9 cellular contexts compared by ENCODE assay signal in genomic region chr3:97057365-97057764, GRCh38.
"Had no signal": no experiment of that assay in that cellular context is flagged by ENCODE, and none has a peak within 500 bp of the region (broad histone marks: within the 10 kb centered on the region; RNA-seq: fewer than 3 reads in every experiment).

No MANE protein-coding gene starts in this region.

- H3K4me1 Mint-ChIP-seq: H9 had no signal

- DNase-seq: GOT3, H9, HCEC 1CT, IMR-90, Karpas-422, KBM-7 had no signal

- H3K27ac Mint-ChIP-seq: H9 had no signal

- H3K27ac ChIP-seq: HL-60, KMS-11 had no signal

- H3K4me3 Mint-ChIP-seq: H9 had no signal

- FAIRE-seq: H54 had no signal

- H3K4me2 ChIP-seq: KMS-11 had no signal

- H3K9ac ChIP-seq: KMS-11 had no signal
